22 cellular contexts compared by ENCODE assay signal in the genomic region with DNA sequence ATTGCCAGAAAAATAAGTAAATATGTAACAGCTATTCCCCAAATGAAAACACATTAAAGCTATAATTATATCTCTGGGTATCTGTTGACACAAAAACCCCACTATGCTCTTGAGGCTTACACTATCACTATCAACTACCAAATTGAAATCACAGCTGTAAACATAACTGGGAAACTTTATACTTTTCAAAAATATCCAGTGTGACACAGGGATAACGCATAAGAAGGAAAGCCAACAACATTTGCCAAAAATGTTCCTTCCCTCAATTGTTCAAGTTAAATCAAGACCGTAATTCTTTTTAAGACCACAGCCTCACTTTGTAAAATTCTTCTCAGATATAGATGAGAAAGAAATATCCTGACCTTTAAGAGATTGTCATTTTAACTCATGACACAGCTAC. TPM values are rescaled to one million over a fixed set of nuclear protein-coding genes. Genes with fewer than 3 reads are reported as not detected.
DNase-seq lines count a peak whose midpoint lies in the region; TF ChIP-seq lines count a peak whose summit lies in the region.
"Had no signal": no experiment of that assay in that cellular context is flagged by ENCODE, and none has a peak within 500 bp of the region (broad histone marks: within the 10 kb centered on the region; RNA-seq: fewer than 3 reads in every experiment).

No MANE protein-coding gene starts in this region.

- no peak overlapping the region for H2AFZ ChIP-seq in GM23248
- H2AFZ ChIP-seq: parathyroid adenoma had no signal

- 90 to 100% methylated on average over 2 of the region's 2 CpGs for WGBS in GM23248 (ENCODE audit: low coverage in 1 of 2, low lambda C conversion rate in 2 of 2, missing lambda C conversion rate in 2 of 2), 2 experiments
- 69 to 76% methylated on average over 2 of the region's 2 CpGs for WGBS in thyroid gland, 2 donors

- peak overlapping the region; percentile 95 for H3K27ac ChIP-seq in GM23248
- peak overlapping the region in 1 of 3 donors; percentile 31 for H3K27ac ChIP-seq in thyroid gland
- H3K27ac ChIP-seq: epithelial cell of prostate, parathyroid adenoma had no signal

- peaks cover 5% of the 10 kb centered on the region for H3K36me3 Mint-ChIP-seq in endothelial cell (ENCODE audit: low read depth, unreplicated experiment)
- H3K36me3 Mint-ChIP-seq in activated T-helper 2 cell treated with anti-CD3 and anti-CD28 coated beads, Interferon-gamma antibody, Interleukin-2, Interleukin-4, amounts not matched to agents 10 μg/mL and 5 μg/mL and 100 μg/mL, durations not matched to agents 14 hours and 24 hours and 36 hours (ENCODE audit: low read depth) = no peaks in the 10 kb centered on the region

- no peaks in the 10 kb centered on the region for H4K20me1 ChIP-seq in GM23248 (ENCODE audit: insufficient read depth)

- TF ChIP-seq CTCF in fibroblast of the aortic adventitia (IDR thresholded peaks at IDR 0.05; ENCODE audit: insufficient read depth, low read length) (no peak), endothelial cell (IDR thresholded peaks at IDR 0.05; ENCODE audit: unreplicated experiment) (no peak), thyroid gland (IDR thresholded peaks at IDR 0.05) (no peak)

- DNase-seq in GM23248 (no peak), adipocyte (ENCODE audit: low read depth) (no peak), fibroblast of the aortic adventitia (ENCODE audit: low read depth) (peak; percentile 39), endothelial cell (ENCODE audit: low spot score) (no peak), thyroid gland (no peak)
- DNase-seq in activated T-helper 2 cell treated with anti-CD3 and anti-CD28 coated beads, Interferon-gamma antibody, Interleukin-2, Interleukin-4, amounts not matched to agents 10 μg/mL and 5 μg/mL and 100 μg/mL, durations not matched to agents 14 hours and 24 hours and 36 hours (ENCODE audit: low spot score) = no peak
- no peak for DNase-seq in activated naive CD4-positive, alpha-beta T cell (lab: John Stamatoyannopoulos, UW)
- DNase-seq: activated CD8-positive, alpha-beta T cell treated with anti-CD3 and anti-CD28 coated beads, Interleukin-2, amount 10 ng/mL, durations not matched to agents 7 days and 5 days; activated T-cell treated with anti-CD3 and anti-CD28 coated beads, Interleukin-2, amount 50 U/mL, for 4 hours; CD8-positive, alpha-beta memory T cell; dermis blood vessel endothelial cell; DMS79 treated with DMSO at 0.1 percent for 48 hours; head of caudate nucleus; stimulated activated CD4-positive, alpha-beta T cell treated with anti-CD3 and anti-CD28 coated beads, Interleukin-12 subunit alpha, Interleukin-12 subunit beta, amount 100 ng/mL, for 4 hours; T1000 had no signal

- H3K9me2 ChIP-seq in GM23248 (ENCODE audit: insufficient read depth) = 0 out of 2 replicates have a peak, but pooled peaks cover 5% of the 10 kb centered on the region

- in situ Hi-C loops in GM23248 (cut with MboI) = no loop called here

- H3K4me1 ChIP-seq in GM23248 (ENCODE audit: insufficient read depth) (peaks cover 39% of the 10 kb centered on the region), adipocyte (ENCODE audit: control insufficient read depth, insufficient read depth, low read length) (peaks cover 45% of the 10 kb centered on the region), skeletal muscle satellite cell (ENCODE audit: control insufficient read depth, insufficient read depth, low read length) (peaks cover 45% of the 10 kb centered on the region), thyroid gland (peaks cover 28 to 33% of the 10 kb centered on the region in 2 donors)
- H3K4me1 ChIP-seq: breast epithelium had no signal

- H3K27me3 Mint-ChIP-seq in endothelial cell (ENCODE audit: unreplicated experiment) = peaks cover 8% of the 10 kb centered on the region
- H3K27me3 Mint-ChIP-seq in activated T-helper 2 cell treated with anti-CD3 and anti-CD28 coated beads, Interferon-gamma antibody, Interleukin-2, Interleukin-4, amounts not matched to agents 10 μg/mL and 5 μg/mL and 100 μg/mL, durations not matched to agents 14 hours and 24 hours and 36 hours (ENCODE audit: low read depth) = peaks cover 2% of the 10 kb centered on the region
- H3K27me3 Mint-ChIP-seq: CD8-positive, alpha-beta memory T cell had no signal

- H3K27me3 ChIP-seq in GM23248 (replicated peaks; ENCODE audit: insufficient read depth) (no peaks in the 10 kb centered on the region), adipocyte (replicated peaks; ENCODE audit: control insufficient read depth, insufficient read depth, low read length) (no peaks in the 10 kb centered on the region), skeletal muscle satellite cell (ENCODE audit: control insufficient read depth, insufficient read depth, low read length) (no peaks in the 10 kb centered on the region), thyroid gland (no peaks in the 10 kb centered on the region)
- H3K27me3 ChIP-seq: breast epithelium had no signal

- intact Hi-C loops in activated T-helper 2 cell treated with anti-CD3 and anti-CD28 coated beads, Interferon-gamma antibody, Interleukin-2, Interleukin-4, amounts not matched to agents 10 μg/mL and 5 μg/mL and 100 μg/mL, durations not matched to agents 14 hours and 24 hours and 36 hours (cut with micrococcal nuclease) = no loop called here
- intact Hi-C loops in thyroid gland (cut with DNase I) = loop anchor here (10.0 kb wide), 1 partner anchor 60 kb away; no protein-coding TSS in a partner anchor

- peaks cover 74% of the 10 kb centered on the region for H3K79me2 ChIP-seq in GM23248 (ENCODE audit: insufficient read depth)

- H3K4me2 ChIP-seq in GM23248 (ENCODE audit: unreplicated experiment) (no peak overlapping the region), skeletal muscle satellite cell (ENCODE audit: low read length) (peak overlapping the region; percentile 94)

- H3K9me3 ChIP-seq in GM23248 (ENCODE audit: low read depth) (no peaks in the 10 kb centered on the region), adipocyte (ENCODE audit: control insufficient read depth, low read length) (no peaks in the 10 kb centered on the region), skeletal muscle satellite cell (replicated peaks; ENCODE audit: low read length) (no peaks in the 10 kb centered on the region), thyroid gland (no peaks in the 10 kb centered on the region)
- H3K9me3 ChIP-seq: breast epithelium, thoracic aorta had no signal

- no peak overlapping the region for H3K27ac Mint-ChIP-seq in endothelial cell (ENCODE audit: unreplicated experiment)
- H3K27ac Mint-ChIP-seq in activated T-helper 2 cell treated with anti-CD3 and anti-CD28 coated beads, Interferon-gamma antibody, Interleukin-2, Interleukin-4, amounts not matched to agents 10 μg/mL and 5 μg/mL and 100 μg/mL, durations not matched to agents 14 hours and 24 hours and 36 hours = no peak overlapping the region
- H3K27ac Mint-ChIP-seq: activated CD8-positive, alpha-beta T cell treated with anti-CD3 and anti-CD28 coated beads, Interleukin-2, amount 10 ng/mL, durations not matched to agents 7 days and 5 days; activated naive CD4-positive, alpha-beta T cell treated with anti-CD3 and anti-CD28 coated beads, Interleukin-2, amount 50 U/mL, for 72 hours had no signal

- H3K36me3 ChIP-seq in GM23248 (ENCODE audit: low read depth) = no peaks in the 10 kb centered on the region; the same call in 1 of the 2 replicates
- peaks cover 3% of the 10 kb centered on the region for H3K36me3 ChIP-seq in adipocyte (ENCODE audit: control insufficient read depth, insufficient read depth, low read length, severe bottlenecking)
- H3K36me3 ChIP-seq in skeletal muscle satellite cell (ENCODE audit: insufficient read depth, low read length) = peaks cover 15% of the 10 kb centered on the region
- no peaks in the 10 kb centered on the region for H3K36me3 ChIP-seq in thyroid gland
- H3K36me3 ChIP-seq: breast epithelium, thoracic aorta had no signal

- TF ChIP-seq POLR2A in thyroid gland (IDR thresholded peaks at IDR 0.05) = no peak

- H3K4me3 Mint-ChIP-seq in endothelial cell (ENCODE audit: unreplicated experiment) = no peak overlapping the region
- H3K4me3 Mint-ChIP-seq in activated T-helper 2 cell treated with anti-CD3 and anti-CD28 coated beads, Interferon-gamma antibody, Interleukin-2, Interleukin-4, amounts not matched to agents 10 μg/mL and 5 μg/mL and 100 μg/mL, durations not matched to agents 14 hours and 24 hours and 36 hours (ENCODE audit: low read depth) = no peak overlapping the region
- H3K4me3 Mint-ChIP-seq: activated CD8-positive, alpha-beta T cell treated with anti-CD3 and anti-CD28 coated beads, Interleukin-2, amount 10 ng/mL, durations not matched to agents 7 days and 5 days; activated T-cell treated with anti-CD3 and anti-CD28 coated beads, Interleukin-2, amount 50 U/mL, for 4 hours had no signal

- peaks cover 45% of the 10 kb centered on the region for H3F3A ChIP-seq in GM23248 (ENCODE audit: insufficient read depth)

- H3K9me3 Mint-ChIP-seq in endothelial cell (ENCODE audit: unreplicated experiment) = no peaks in the 10 kb centered on the region
- H3K9me3 Mint-ChIP-seq in activated T-helper 2 cell treated with anti-CD3 and anti-CD28 coated beads, Interferon-gamma antibody, Interleukin-2, Interleukin-4, amounts not matched to agents 10 μg/mL and 5 μg/mL and 100 μg/mL, durations not matched to agents 14 hours and 24 hours and 36 hours = no peaks in the 10 kb centered on the region
- H3K9me3 Mint-ChIP-seq: activated naive CD4-positive, alpha-beta T cell treated with anti-CD3 and anti-CD28 coated beads, Interleukin-2, amount 50 U/mL, for 72 hours; activated T-cell treated with anti-CD3 and anti-CD28 coated beads, Interleukin-2, amount 50 U/mL, for 4 hours; CD8-positive, alpha-beta memory T cell had no signal

- H3K4me3 ChIP-seq in GM23248 (no peak overlapping the region), adipocyte (ENCODE audit: low read length) (peak overlapping the region; percentile 47), fibroblast of the aortic adventitia (ENCODE audit: low read depth, low read length) (no peak overlapping the region), skeletal muscle satellite cell (ENCODE audit: low read length) (peak overlapping the region; percentile 46), thyroid gland (replicated peaks in 1 of 3) (no peak overlapping the region)
- H3K4me3 ChIP-seq: breast epithelium, thoracic aorta had no signal

- H3K4me1 Mint-ChIP-seq in endothelial cell (ENCODE audit: unreplicated experiment) = peaks cover 31% of the 10 kb centered on the region
- peaks cover 24% of the 10 kb centered on the region for H3K4me1 Mint-ChIP-seq in activated T-helper 2 cell treated with anti-CD3 and anti-CD28 coated beads, Interferon-gamma antibody, Interleukin-2, Interleukin-4, amounts not matched to agents 10 μg/mL and 5 μg/mL and 100 μg/mL, durations not matched to agents 14 hours and 24 hours and 36 hours (ENCODE audit: low read depth)

- no peak overlapping the region for H3K9ac ChIP-seq in GM23248
- H3K9ac ChIP-seq in adipocyte (ENCODE audit: low read length) = peak overlapping the region; percentile 96
- H3K9ac ChIP-seq in skeletal muscle satellite cell (ENCODE audit: low read depth, low read length) = peak overlapping the region; percentile 97
- H3K9ac ChIP-seq: parathyroid adenoma had no signal

RNA-seq across cellular contexts. Expression of gene ZHX3, which starts 3.1 kb away (rescaled TPM):
- total RNA-seq in GM23248 (2014; rRNA removed; shearing (Covaris generic)) = 37.3 and 38.5 TPM in 2 replicates
- polyA plus RNA-seq in GM23248 (2016; fragmentation: Nextera tagmentation; extraction: Ambion mirVana) = 9.8 and 11.5 TPM in 2 replicates
- total RNA-seq in fibroblast of the aortic adventitia (ENCODE audit: low replicate concordance) (22.1 and 47.2 TPM in 2 replicates), endothelial cell (ENCODE audit: unreplicated experiment) (20.9 TPM), thyroid gland (10 to 100 TPM; 57.8 to 74.8 (median 60.5) TPM)
- total RNA-seq in skeletal muscle satellite cell (2012; rRNA removed) = 27.1 and 29.1 TPM in 2 replicates
- total RNA-seq in activated T-helper 2 cell treated with anti-CD3 and anti-CD28 coated beads, Interferon-gamma antibody, Interleukin-2, Interleukin-4, amounts not matched to agents 10 μg/mL and 5 μg/mL and 100 μg/mL, durations not matched to agents 14 hours and 24 hours and 36 hours = 8.2 and 11.4 TPM in 2 replicates

RNA-seq across cellular contexts. Expression of gene LPIN3, which starts 26.2 kb away (rescaled TPM):
- 11.1 and 11.5 TPM in 2 replicates for total RNA-seq in GM23248 (2014; rRNA removed; shearing (Covaris generic))
- polyA plus RNA-seq in GM23248 (2016; fragmentation: Nextera tagmentation; extraction: Ambion mirVana) = 13.0 and 14.5 TPM in 2 replicates
- 3.4 and 5.3 TPM in 2 replicates for total RNA-seq in fibroblast of the aortic adventitia (ENCODE audit: low replicate concordance)
- 13.5 and 19.5 TPM in 2 replicates for total RNA-seq in skeletal muscle satellite cell (2012; rRNA removed)
- total RNA-seq in endothelial cell (ENCODE audit: unreplicated experiment) = 20.1 TPM
- 1.2 and 1.6 TPM in 2 replicates for total RNA-seq in activated T-helper 2 cell treated with anti-CD3 and anti-CD28 coated beads, Interferon-gamma antibody, Interleukin-2, Interleukin-4, amounts not matched to agents 10 μg/mL and 5 μg/mL and 100 μg/mL, durations not matched to agents 14 hours and 24 hours and 36 hours
- total RNA-seq in thyroid gland = 10 to 100 TPM; 33.5 to 53.5 (median 42.1) TPM
- polyA plus RNA-seq: CD8-positive, alpha-beta memory T cell had no signal

RNA-seq across cellular contexts. Expression of gene EMILIN3, which starts 52.2 kb away (rescaled TPM):
- 0.13 TPM in 1 of 2 replicates, not detected in the other for total RNA-seq in GM23248 (2014; rRNA removed; shearing (Covaris generic))
- polyA plus RNA-seq in GM23248 (2016; fragmentation: Nextera tagmentation; extraction: Ambion mirVana) = 0.11 TPM in 1 of 2 replicates, not detected in the other
- total RNA-seq in fibroblast of the aortic adventitia (ENCODE audit: low replicate concordance) (not detected in 2 replicates), endothelial cell (ENCODE audit: unreplicated experiment) (0.28 TPM), thyroid gland (1 to 10 TPM in 1 of 4 donors, under 1 TPM in 3; 0.27 to 1.3 (median 0.61) TPM)
- not detected in 2 replicates for total RNA-seq in skeletal muscle satellite cell (2012; rRNA removed)
- 0.07 TPM in 1 of 2 replicates, not detected in the other for total RNA-seq in activated T-helper 2 cell treated with anti-CD3 and anti-CD28 coated beads, Interferon-gamma antibody, Interleukin-2, Interleukin-4, amounts not matched to agents 10 μg/mL and 5 μg/mL and 100 μg/mL, durations not matched to agents 14 hours and 24 hours and 36 hours
- total RNA-seq: activated CD8-positive, alpha-beta T cell treated with anti-CD3 and anti-CD28 coated beads, Interleukin-2, amount 10 ng/mL, durations not matched to agents 7 days and 5 days; activated T-cell treated with anti-CD3 and anti-CD28 coated beads, Interleukin-2, amount 50 U/mL, for 4 hours; CD8-positive, alpha-beta memory T cell; M059J had no signal
- polyA plus RNA-seq: CD8-positive, alpha-beta memory T cell had no signal

Comparison
In these comparisons a context has a peak if more than half of its experiments do, and no peak if none do; other contexts are left out.
1. H3K4me3 ChIP-seq: peak in adipocyte (single experiment) and skeletal muscle satellite cell (single experiment); none in GM23248 (single experiment), fibroblast of the aortic adventitia (single experiment) and thyroid gland (0 of 3).